ENCODE assay signal across 8 cellular contexts in the genomic region with DNA sequence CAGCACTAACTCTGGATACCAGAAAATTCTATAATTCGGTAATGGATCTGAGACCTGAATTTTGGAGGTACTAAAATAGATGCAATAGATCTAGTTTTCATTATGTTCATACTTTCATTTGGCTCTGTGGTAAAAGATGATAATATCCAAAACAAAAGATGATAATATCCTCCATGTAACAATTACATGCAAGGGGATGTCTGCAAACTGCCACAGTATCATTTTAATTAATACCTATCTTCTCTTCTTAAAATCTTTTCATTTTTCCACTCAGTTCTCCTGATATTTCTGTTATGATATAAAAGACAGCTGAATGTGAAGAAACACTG. TPM values are rescaled to one million over a fixed set of nuclear protein-coding genes. Genes with fewer than 3 reads are reported as not detected.
DNase-seq lines count a peak whose midpoint lies in the region; ATAC-seq, FAIRE-seq and TF ChIP-seq lines count a peak whose summit lies in the region.

No MANE protein-coding gene starts in this region.

- no peak overlapping the region for H3K56ac ChIP-seq in H1 (replicated peaks; ENCODE audit: insufficient read length, low read depth, low read length)

- H3K9me3 ChIP-seq in CD8-positive, alpha-beta memory T cell (ENCODE audit: low read length) = no peaks in the 10 kb centered on the region
- H3K9me3 ChIP-seq in PC-3 (ENCODE audit: low read length) (no peaks in the 10 kb centered on the region), H1 (ENCODE audit: insufficient read depth in 2 of 2, low read depth in 1 of 2, low read length in 1 of 2) (no peaks in the 10 kb centered on the region), ovary (no peaks in the 10 kb centered on the region)

- intact Hi-C loops in PC-3 (cut with micrococcal nuclease) (loop anchor here (1.0 kb wide), 1 partner anchor 16 kb away; a partner anchor contains a TSS), ovary (cut with DNase I) (no loop called here)

- WGBS in H1 (ENCODE audit: extremely low coverage in 1 of 2, insufficient coverage in 1 of 2, insufficient read length in 1 of 2, insufficient replicate concordance in 2 of 2, low coverage in 1 of 2, low lambda C conversion rate in 2 of 2, missing lambda C conversion rate in 1 of 2), 2 experiments = 79% methylated on average over 1 of the region's 1 CpG; no CpG with 5 or more reads in 1 of the 2 experiments
- 38 to 46% (median 39%) methylated on average over 1 of the region's 1 CpG for WGBS in ovary, 3 donors

- H3K23ac ChIP-seq in H1 (ENCODE audit: insufficient read length) = no peak overlapping the region

- no peak overlapping the region for H3K4ac ChIP-seq in H1 (replicated peaks; ENCODE audit: insufficient read length, low read depth, low read length)

- peak overlapping the region; percentile 95 to 99 (median 98) for H3K4me3 Mint-ChIP-seq in CD8-positive, alpha-beta memory T cell

- H3K79me1 ChIP-seq in H1 (ENCODE audit: low read depth, low read length) = no peaks in the 10 kb centered on the region

- CTCF ChIA-PET in CD8-positive, alpha-beta memory T cell (lab: Charles Lee) = interaction anchor here (0.8 to 2.1 kb wide), 8 partner anchors 11 to 132 kb away, joined by 3 to 5 read pairs (median 4); a partner anchor contains a TSS
- CTCF ChIA-PET in PC-3 (lab: Charles Lee) = no interaction called here
- CTCF ChIA-PET in H1 (lab: Charles Lee; ENCODE audit: partially characterized antibody) = interaction anchor here (0.5 kb wide), 1 partner anchor 121 kb away, joined by 4 read pairs; no protein-coding TSS in a partner anchor

- peak overlapping the region; percentile 94 for H3K27ac ChIP-seq in CD8-positive, alpha-beta memory T cell (ENCODE audit: low read depth, low read length)
- H3K27ac ChIP-seq in PC-3 (ENCODE audit: low read length) (peak overlapping the region; percentile 52), H1 (ENCODE audit: low read depth, low read length) (no peak overlapping the region), ovary (peak overlapping the region; percentile 4 to 79)

- no peak overlapping the region for H4K8ac ChIP-seq in H1 (ENCODE audit: extremely low read depth, insufficient read depth, low read length)

- no peak overlapping the region for H2AK5ac ChIP-seq in H1 (ENCODE audit: low read depth, low read length)

- H3K36me3 ChIP-seq in CD8-positive, alpha-beta memory T cell (ENCODE audit: insufficient read depth, low read length) = peaks cover 8% of the 10 kb centered on the region
- H3K36me3 ChIP-seq in PC-3 (ENCODE audit: low read depth, low read length) = peaks cover 4% of the 10 kb centered on the region
- peaks cover 0 to 15% (median 2%) of the 10 kb centered on the region in 4 experiments; a peak in 4 of 8 replicates for H3K36me3 ChIP-seq in H1 (ENCODE audit: control insufficient read depth in 2 of 4, insufficient read depth in 4 of 4, low read length in 3 of 4)
- no peaks in the 10 kb centered on the region for H3K36me3 ChIP-seq in ovary

- H3K9me2 ChIP-seq in PC-3 (replicated peaks; ENCODE audit: low read length) = no peaks in the 10 kb centered on the region

- no peak overlapping the region for H4K5ac ChIP-seq in H1 (ENCODE audit: insufficient read length, low read depth, low read length)

- H3K4me1 Mint-ChIP-seq in CD8-positive, alpha-beta memory T cell = peaks cover 47 to 66% (median 62%) of the 10 kb centered on the region in 3 donors

- no peak overlapping the region for H4K91ac ChIP-seq in H1 (replicated peaks; ENCODE audit: insufficient read length, low read length)

- H3K14ac ChIP-seq in H1 (ENCODE audit: insufficient read length) = no peak overlapping the region

- H2BK15ac ChIP-seq in H1 (ENCODE audit: low read length) = no peak overlapping the region

- peaks cover 9 to 26% (median 12%) of the 10 kb centered on the region in 3 donors for H3K36me3 Mint-ChIP-seq in CD8-positive, alpha-beta memory T cell

- TF ChIP-seq RAD21 in H1 (IDR thresholded peaks at IDR 0.05 in 1 of 2, conservative IDR thresholded peaks at IDR 0.05 in 1 of 2; ENCODE audit: low read depth in 2 of 2, low read length in 2 of 2) = no peak

- H2AFZ ChIP-seq in PC-3 (ENCODE audit: low read length) = peak overlapping the region; percentile 85
- peak overlapping the region; percentile 87; the same call in 1 of the 2 replicates for H2AFZ ChIP-seq in H1 (ENCODE audit: low read length)

- H3K27ac Mint-ChIP-seq in CD8-positive, alpha-beta memory T cell = peak overlapping the region; percentile 90 to 100 (median 100)

- H3K79me2 ChIP-seq in PC-3 (ENCODE audit: low read length) = no peaks in the 10 kb centered on the region
- no peaks in the 10 kb centered on the region for H3K79me2 ChIP-seq in H1 (ENCODE audit: control insufficient read depth in 1 of 2, insufficient read depth in 2 of 2, low read length in 2 of 2)

- TF ChIP-seq POLR2A in H1 (IDR thresholded peaks at IDR 0.05; ENCODE audit: control extremely low read depth in 1 of 2, low read depth in 2 of 2, low read length in 2 of 2) (no peak), ovary (IDR thresholded peaks at IDR 0.05) (no peak)

- no peak for DNase-seq in CD8-positive, alpha-beta memory T cell
- no peak for DNase-seq in PC-3
- no peak for DNase-seq in H1 (ENCODE audit: low read depth in 1 of 2, low spot score in 2 of 2)
- no peak for DNase-seq in ovary
- no peak for DNase-seq in Ammon's horn (ENCODE audit: low spot score)
- no peak for DNase-seq in AG08396 (ENCODE audit: low spot score)
- DNase-seq in NCI-H1694 treated with DMSO at 0.1 percent for 48 hours (lab: John Stamatoyannopoulos, UW) = no peak

- H3K9ac ChIP-seq in PC-3 (ENCODE audit: low read length) (peak overlapping the region; percentile 54), H1 (replicated peaks in 1 of 4; ENCODE audit: extremely low read depth in 1 of 4, low read depth in 3 of 4, low read length in 3 of 4) (no peak overlapping the region)

- H3K9me3 Mint-ChIP-seq in CD8-positive, alpha-beta memory T cell = peaks cover 0 to 4% (median 0%) of the 10 kb centered on the region in 5 donors

- H3K4me2 ChIP-seq in PC-3 (ENCODE audit: low read length) = peak overlapping the region; percentile 78
- H3K4me2 ChIP-seq in H1 (ENCODE audit: insufficient read depth in 1 of 2, low read depth in 2 of 2, low read length in 2 of 2) = peak overlapping the region; percentile 53 to 63

- H3K4me3 ChIP-seq in CD8-positive, alpha-beta memory T cell (ENCODE audit: low read length) = peak overlapping the region; percentile 72
- peak overlapping the region; percentile 68 for H3K4me3 ChIP-seq in PC-3 (ENCODE audit: low read length)
- peak overlapping the region; percentile 2 to 62 (median 40); a peak in 6 of 8 replicates for H3K4me3 ChIP-seq in H1 (ENCODE audit: extremely low read depth in 1 of 4, insufficient read depth in 2 of 4, low read depth in 3 of 4, low read length in 4 of 4)
- H3K4me3 ChIP-seq in ovary = peak overlapping the region; percentile 37

- no peaks in the 10 kb centered on the region for H3K23me2 ChIP-seq in H1 (ENCODE audit: low read depth, low read length)

- ATAC-seq in PC-3 = no peak
- ATAC-seq in HG02840 (IDR thresholded peaks at IDR 0.05; ENCODE audit: low FRiP score, unreplicated experiment) = no peak

- peaks cover 51% of the 10 kb centered on the region for H3K4me1 ChIP-seq in CD8-positive, alpha-beta memory T cell (ENCODE audit: insufficient read depth, low read length)
- H3K4me1 ChIP-seq in PC-3 (ENCODE audit: insufficient read depth, low read length) (peaks cover 30% of the 10 kb centered on the region), H1 (replicated peaks in 1 of 4; ENCODE audit: control insufficient read depth in 3 of 4, insufficient read depth in 4 of 4, low read length in 3 of 4) (peaks cover 6 to 14% (median 10%) of the 10 kb centered on the region in 4 experiments; a peak in 5 of 7 replicates), ovary (ENCODE audit: insufficient read depth) (peaks cover 2% of the 10 kb centered on the region)

- no peak overlapping the region for H2BK120ac ChIP-seq in H1 (replicated peaks; ENCODE audit: low read depth, low read length)

- no peak overlapping the region for H2BK20ac ChIP-seq in H1 (ENCODE audit: low read length)

- no peaks in the 10 kb centered on the region for H3K27me3 Mint-ChIP-seq in CD8-positive, alpha-beta memory T cell

- FAIRE-seq in H1 (lab: Jason Lieb, UNC) = no peak

- H4K20me1 ChIP-seq in PC-3 (ENCODE audit: low read length) (no peaks in the 10 kb centered on the region), H1 (replicated peaks in 1 of 2; ENCODE audit: control insufficient read depth in 1 of 2, insufficient read depth in 2 of 2, low read length in 2 of 2) (no peaks in the 10 kb centered on the region)

- TF ChIP-seq CTCF in PC-3 (conservative IDR thresholded peaks at IDR 0.05; ENCODE audit: low read depth, low read length) (no peak), H1 (IDR thresholded peaks at IDR 0.05; ENCODE audit: control extremely low read depth in 1 of 3, insufficient read depth in 1 of 3, low read depth in 1 of 3, low read length in 3 of 3) (no peak), ovary (IDR thresholded peaks at IDR 0.05) (no peak)

- no peak overlapping the region for H3K18ac ChIP-seq in H1 (ENCODE audit: extremely low read depth, low read length)

- POLR2A ChIA-PET in CD8-positive, alpha-beta memory T cell (lab: Charles Lee) = interaction anchor here (1.0 to 1.9 kb wide), 15 partner anchors 18 to 314 kb away, joined by 3 to 24 read pairs (median 4); a partner anchor contains a TSS
- POLR2A ChIA-PET in PC-3 (lab: Charles Lee; ENCODE audit: unreplicated experiment) = interaction anchor here (0.6 kb wide), 1 partner anchor 137 kb away, joined by 5 read pairs; no protein-coding TSS in a partner anchor
- POLR2A ChIA-PET in H1 (lab: Charles Lee; ENCODE audit: partially characterized antibody) = interaction anchor here (0.6 to 1.7 kb wide), 4 partner anchors 11 to 115 kb away, joined by 3 to 10 read pairs (median 4); no protein-coding TSS in a partner anchor

- no TSS peak for BruUV-seq in PC-3 (replicated peaks; lab: Mats Ljungman, UMichigan)

- no peak overlapping the region for H2BK5ac ChIP-seq in H1 (ENCODE audit: low read depth, low read length)

- H3K27me3 ChIP-seq in CD8-positive, alpha-beta memory T cell (ENCODE audit: insufficient read depth, low read length, poor library complexity, severe bottlenecking) = no peaks in the 10 kb centered on the region
- H3K27me3 ChIP-seq in PC-3 (ENCODE audit: low read length) = no peaks in the 10 kb centered on the region
- no peaks in the 10 kb centered on the region for H3K27me3 ChIP-seq in H1 (replicated peaks in 1 of 4; ENCODE audit: control insufficient read depth in 3 of 4, extremely low read depth in 1 of 4, insufficient read depth in 3 of 4, low read length in 3 of 4)
- H3K27me3 ChIP-seq in ovary = no peaks in the 10 kb centered on the region

- H2BK12ac ChIP-seq in H1 (ENCODE audit: low read depth, low read length) = no peak overlapping the region

- no peaks in the 10 kb centered on the region for H3F3A ChIP-seq in PC-3 (ENCODE audit: low read length, unreplicated experiment)

- no peak for TF ChIP-seq EP300 in H1 (IDR thresholded peaks at IDR 0.05; ENCODE audit: borderline replicate concordance in 1 of 2, low read depth in 2 of 2, low read length in 2 of 2)
- TF ChIP-seq EP300 in ovary (IDR thresholded peaks at IDR 0.05) = no peak

RNA-seq across cellular contexts. Expression of a gene that starts 15.6 kb away (rescaled TPM):
- total RNA-seq in CD8-positive, alpha-beta memory T cell = 10 to 100 TPM; 24.0 to 26.4 TPM
- polyA plus RNA-seq in CD8-positive, alpha-beta memory T cell = 14.4 TPM
- total RNA-seq in PC-3 (2014; rRNA removed) = 13.1 and 14.6 TPM in 2 replicates
- total RNA-seq in H1 (2021; fragmentation: NEBNext Ultra II Directional; extraction: Animal tissue kit (Norgen Biotek cat#: 25700)) = 10.6 and 11.0 TPM in 2 replicates
- 8.7 and 8.9 TPM in 2 replicates for polyA plus RNA-seq in H1 (2011; rRNA removed)
- 11.6 TPM for polyA plus RNA-seq in H1 (2011; cell fraction: cytosol; rRNA removed)
- 16.1 TPM for polyA plus RNA-seq in H1 (2011; cell fraction: nucleus; rRNA removed)
- polyA plus RNA-seq in H1 (2012, experiment 1 of 2) = 11.0 to 13.9 TPM (median 11.8 TPM) in 4 replicates
- 3.7 TPM for polyA plus RNA-seq in H1 (2012, experiment 2 of 2)
- 9.1 TPM for polyA plus RNA-seq in H1 (2013, experiment 1 of 2)
- 9.8 TPM for polyA plus RNA-seq in H1 (2013, experiment 2 of 2)
- polyA minus RNA-seq in H1 (2011; rRNA and poly(A)+ RNA removed) = 12.9 and 13.4 TPM in 2 replicates
- 4.9 TPM for polyA minus RNA-seq in H1 (2011; cell fraction: cytosol; rRNA and poly(A)+ RNA removed)
- 12.0 TPM for polyA minus RNA-seq in H1 (2011; cell fraction: nucleus; rRNA and poly(A)+ RNA removed)
- total RNA-seq in ovary = 10 to 100 TPM in 6 of 7 donors, 1 to 10 TPM in 1; 9.0 to 23.2 (median 17.7) TPM
- 10 to 100 TPM; 20.5 to 33.3 TPM for polyA plus RNA-seq in ovary

RNA-seq across cellular contexts. Expression of a gene that starts 26.7 kb away (rescaled TPM):
- total RNA-seq in CD8-positive, alpha-beta memory T cell = under 1 TPM in 1 of 2 experiments, not detected in 1; 0.09 TPM
- polyA plus RNA-seq in CD8-positive, alpha-beta memory T cell = not detected
- total RNA-seq in PC-3 (2014; rRNA removed) (not detected in 2 replicates), ovary (not detected)
- 0.28 and 0.55 TPM in 2 replicates for total RNA-seq in H1 (2021; fragmentation: NEBNext Ultra II Directional; extraction: Animal tissue kit (Norgen Biotek cat#: 25700))
- polyA plus RNA-seq in H1 (2011; rRNA removed) (0.22 and 0.35 TPM in 2 replicates), ovary (under 1 TPM; 0.02 to 0.05 TPM)
- 0.30 TPM for polyA plus RNA-seq in H1 (2011; cell fraction: cytosol; rRNA removed)
- 0.21 TPM for polyA plus RNA-seq in H1 (2011; cell fraction: nucleus; rRNA removed)
- polyA plus RNA-seq in H1 (2012, experiment 1 of 2) = 0.23 to 0.55 TPM (median 0.37 TPM) in 4 replicates
- polyA plus RNA-seq in H1 (2012, experiment 2 of 2) = 0.26 TPM
- polyA plus RNA-seq in H1 (2013, experiment 1 of 2) = 0.51 TPM
- polyA plus RNA-seq in H1 (2013, experiment 2 of 2) = 0.63 TPM
- polyA minus RNA-seq in H1 (2011; rRNA and poly(A)+ RNA removed) = 0.10 and 0.32 TPM in 2 replicates
- polyA minus RNA-seq in H1 (2011; cell fraction: cytosol; rRNA and poly(A)+ RNA removed) = not detected
- polyA minus RNA-seq in H1 (2011; cell fraction: nucleus; rRNA and poly(A)+ RNA removed) = 0.30 TPM

RNA-seq across cellular contexts. Expression of a gene that starts 33.1 kb away (rescaled TPM):
- total RNA-seq in CD8-positive, alpha-beta memory T cell = 10 to 100 TPM; 32.8 to 37.1 TPM
- polyA plus RNA-seq in CD8-positive, alpha-beta memory T cell = 75.5 TPM
- 5.0 and 10.1 TPM in 2 replicates for total RNA-seq in PC-3 (2014; rRNA removed)
- total RNA-seq in H1 (2021; fragmentation: NEBNext Ultra II Directional; extraction: Animal tissue kit (Norgen Biotek cat#: 25700)) = 2.0 and 3.4 TPM in 2 replicates
- polyA plus RNA-seq in H1 (2011; rRNA removed) = 2.6 and 2.9 TPM in 2 replicates
- polyA plus RNA-seq in H1 (2011; cell fraction: cytosol; rRNA removed) = 3.5 TPM
- polyA plus RNA-seq in H1 (2011; cell fraction: nucleus; rRNA removed) = 11.3 TPM
- 1.8 to 3.1 TPM (median 2.6 TPM) in 4 replicates for polyA plus RNA-seq in H1 (2012, experiment 1 of 2)
- polyA plus RNA-seq in H1 (2012, experiment 2 of 2) = 0.12 TPM
- 2.2 TPM for polyA plus RNA-seq in H1 (2013, experiment 1 of 2)
- polyA plus RNA-seq in H1 (2013, experiment 2 of 2) = 1.5 TPM
- 6.9 and 7.9 TPM in 2 replicates for polyA minus RNA-seq in H1 (2011; rRNA and poly(A)+ RNA removed)
- 1.5 TPM for polyA minus RNA-seq in H1 (2011; cell fraction: cytosol; rRNA and poly(A)+ RNA removed)
- polyA minus RNA-seq in H1 (2011; cell fraction: nucleus; rRNA and poly(A)+ RNA removed) = 10.3 TPM
- total RNA-seq in ovary = 10 to 100 TPM; 13.6 to 19.5 (median 18.0) TPM
- 10 to 100 TPM; 13.8 to 72.3 TPM for polyA plus RNA-seq in ovary
